8 cellular contexts compared by ENCODE assay signal in genomic region chr5:82165740-82166530, GRCh38.
DNase-seq lines count a peak whose midpoint lies in the region; ATAC-seq lines count a peak whose summit lies in the region.

No MANE protein-coding gene starts in this region.

- ATAC-seq in GM19463 (IDR thresholded peaks at IDR 0.05; ENCODE audit: unreplicated experiment) (peak; percentile 89), HG03469 (IDR thresholded peaks at IDR 0.05; ENCODE audit: unreplicated experiment) (peak; percentile 78)
- peak; percentile 93 to 97 for ATAC-seq in naive thymus-derived CD8-positive, alpha-beta T cell

- no peaks in the 10 kb centered on the region for H3K36me3 Mint-ChIP-seq in naive thymus-derived CD8-positive, alpha-beta T cell

- no peaks in the 10 kb centered on the region for H3K27me3 Mint-ChIP-seq in naive thymus-derived CD8-positive, alpha-beta T cell

- H3K9me3 Mint-ChIP-seq in naive thymus-derived CD8-positive, alpha-beta T cell = no peaks in the 10 kb centered on the region

- POLR2A ChIA-PET in naive thymus-derived CD8-positive, alpha-beta T cell (lab: Charles Lee) = interaction anchor here (1.6 kb wide), 1 partner anchor 314 kb away, joined by 4 read pairs; no protein-coding TSS in a partner anchor

- H3K27ac Mint-ChIP-seq in naive thymus-derived CD8-positive, alpha-beta T cell = peak overlapping the region in 4 of 10 donors; percentile 15 to 63 (median 36)

- DNase-seq in DMS79 (lab: John Stamatoyannopoulos, UW) = peak; percentile 46
- peak; percentile 62 to 88 for DNase-seq in NCI-H524 (lab: John Stamatoyannopoulos, UW)
- peak; percentile 1 to 7 for DNase-seq in activated CD4-positive, alpha-beta T cell treated with anti-CD3 and anti-CD28 coated beads, Interleukin-2, amount 50 U/mL, for 48 hours
- peak; percentile 96 for DNase-seq in fibroblast of peridontal ligament (ENCODE audit: extremely low read depth)
- peak in 9 of 10 donors; percentile 17 to 75 (median 47) for DNase-seq in naive thymus-derived CD8-positive, alpha-beta T cell
- DNase-seq in mesenteric fat pad (ENCODE audit: low spot score) = no peak

- no peak overlapping the region for H3K4me3 Mint-ChIP-seq in naive thymus-derived CD8-positive, alpha-beta T cell

- peaks cover 0 to 6% (median 2%) of the 10 kb centered on the region in 4 donors for H3K4me1 Mint-ChIP-seq in naive thymus-derived CD8-positive, alpha-beta T cell
